In the genomic region with DNA sequence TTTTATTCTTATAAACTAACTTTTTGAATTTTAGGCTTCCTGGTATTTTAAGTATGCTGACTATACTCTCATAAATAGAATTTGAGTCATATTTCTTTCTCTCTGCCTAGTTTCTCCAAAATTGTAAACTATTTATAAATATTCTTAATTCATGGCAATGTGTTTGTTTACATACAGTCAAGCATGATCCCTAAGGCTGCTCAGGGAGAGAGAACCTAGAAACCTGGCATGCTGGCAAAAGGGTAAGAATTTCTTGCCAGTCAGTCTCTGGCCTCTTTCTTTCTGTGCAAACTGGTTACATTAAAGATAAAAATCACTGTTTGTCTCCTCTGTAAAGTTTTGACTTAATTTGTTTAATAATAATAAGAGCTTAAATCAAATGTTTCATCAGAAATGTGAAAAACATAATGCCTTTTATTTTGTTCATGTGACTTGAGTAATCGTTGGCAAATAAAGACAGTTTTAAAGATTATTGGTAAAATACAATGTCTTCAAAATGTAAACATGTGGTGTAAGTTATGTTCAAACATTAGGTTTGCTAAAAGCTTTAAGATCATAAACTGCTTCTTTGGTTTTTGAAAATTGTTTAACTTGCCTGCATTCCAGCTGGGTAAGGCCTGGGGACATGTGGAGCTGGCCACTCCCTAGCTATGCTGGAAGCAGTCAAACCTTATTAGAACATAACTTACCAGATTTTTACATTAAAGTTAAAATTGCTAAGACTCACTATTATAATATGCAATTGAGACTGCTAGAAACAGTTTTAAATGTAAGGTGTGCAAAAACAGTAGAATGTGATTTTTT, we compare ENCODE assay signal across 30 cellular contexts.
"Had no signal": no experiment of that assay in that cellular context is flagged by ENCODE, and none has a peak within 500 bp of the region (broad histone marks: within the 10 kb centered on the region; RNA-seq: fewer than 3 reads in every experiment).

No MANE protein-coding gene starts in this region.

- H3K36me3 Mint-ChIP-seq: activated CD8-positive, alpha-beta memory T cell treated with anti-CD3 and anti-CD28 coated beads, Interleukin-2, amount 10 ng/mL, durations not matched to agents 7 days and 5 days; activated naive CD4-positive, alpha-beta T cell treated with anti-CD3 and anti-CD28 coated beads, Interleukin-2, amount 10 ng/mL, durations not matched to agents 7 days and 5 days; activated naive CD8-positive, alpha-beta T cell; brain had no signal

- H3K4me1 ChIP-seq: SJSA1 had no signal

- H3K4me3 Mint-ChIP-seq: activated CD4-positive, alpha-beta memory T cell treated with anti-CD3 and anti-CD28 coated beads, Interleukin-2, amount 10 ng/mL, durations not matched to agents 7 days and 5 days; activated CD8-positive, alpha-beta memory T cell treated with anti-CD3 and anti-CD28 coated beads, Interleukin-2, amount 10 ng/mL, durations not matched to agents 7 days and 5 days; activated naive CD4-positive, alpha-beta T cell treated with anti-CD3 and anti-CD28 coated beads, Interleukin-2, amount 10 ng/mL, durations not matched to agents 7 days and 5 days; activated naive CD8-positive, alpha-beta T cell; activated naive CD8-positive, alpha-beta T cell treated with anti-CD3 and anti-CD28 coated beads, Interleukin-2, amount 50 U/mL, for 24 hours; brain had no signal

- H3K4me3 ChIP-seq: SJSA1 had no signal

- H3K36me3 ChIP-seq: SJSA1, WERI-Rb-1 had no signal

- H3K27ac ChIP-seq: KMS-11, SJSA1, WERI-Rb-1 had no signal

- H3K27ac Mint-ChIP-seq: activated CD4-positive, alpha-beta memory T cell treated with anti-CD3 and anti-CD28 coated beads, Interleukin-2, amount 10 ng/mL, durations not matched to agents 7 days and 5 days; activated CD8-positive, alpha-beta memory T cell treated with anti-CD3 and anti-CD28 coated beads, Interleukin-2, amount 10 ng/mL, durations not matched to agents 7 days and 5 days; activated naive CD4-positive, alpha-beta T cell treated with anti-CD3 and anti-CD28 coated beads, Interleukin-2, amount 10 ng/mL, durations not matched to agents 7 days and 5 days; activated naive CD8-positive, alpha-beta T cell; activated naive CD8-positive, alpha-beta T cell treated with anti-CD3 and anti-CD28 coated beads, Interleukin-2, amount 50 U/mL, for 24 hours; brain had no signal

- H3K9me3 Mint-ChIP-seq: activated naive CD8-positive, alpha-beta T cell treated with anti-CD3 and anti-CD28 coated beads, Interleukin-2, amount 50 U/mL, for 24 hours had no signal

- H3K27me3 Mint-ChIP-seq: activated CD4-positive, alpha-beta memory T cell treated with anti-CD3 and anti-CD28 coated beads, Interleukin-2, amount 10 ng/mL, durations not matched to agents 7 days and 5 days; activated CD8-positive, alpha-beta memory T cell treated with anti-CD3 and anti-CD28 coated beads, Interleukin-2, amount 10 ng/mL, durations not matched to agents 7 days and 5 days; activated naive CD4-positive, alpha-beta T cell treated with anti-CD3 and anti-CD28 coated beads, Interleukin-2, amount 10 ng/mL, durations not matched to agents 7 days and 5 days; activated naive CD8-positive, alpha-beta T cell; activated naive CD8-positive, alpha-beta T cell treated with anti-CD3 and anti-CD28 coated beads, Interleukin-2, amount 50 U/mL, for 24 hours had no signal

- DNase-seq: activated CD4-positive, alpha-beta memory T cell treated with anti-CD3 and anti-CD28 coated beads, Interleukin-2, amount 10 ng/mL, durations not matched to agents 7 days and 5 days; activated CD4-positive, alpha-beta T cell treated with anti-CD3 and anti-CD28 coated beads for 1 hour; activated CD4-positive, alpha-beta T cell treated with anti-CD3 and anti-CD28 coated beads for 48 hours; activated CD4-positive, CD25-positive, alpha-beta regulatory T cell; activated CD8-positive, alpha-beta memory T cell treated with anti-CD3 and anti-CD28 coated beads for 24 hours; activated CD8-positive, alpha-beta memory T cell treated with anti-CD3 and anti-CD28 coated beads, Interleukin-2, amount 10 ng/mL, durations not matched to agents 7 days and 5 days; activated CD8-positive, alpha-beta memory T cell treated with anti-CD3 and anti-CD28 coated beads, Interleukin-2, amount 50 U/mL, for 48 hours; activated effector memory CD4-positive, alpha-beta T cell treated with Interleukin-2 at 50 U/mL for 16 hours; activated naive CD4-positive, alpha-beta T cell treated with anti-CD3 and anti-CD28 coated beads, Interleukin-2, amount 10 ng/mL, durations not matched to agents 7 days and 5 days; activated naive CD8-positive, alpha-beta T cell treated with anti-CD3 and anti-CD28 coated beads, Interleukin-2, amount 50 U/mL, for 24 hours; activated T-cell treated with anti-CD3 and anti-CD28 coated beads, Interleukin-2, amount 50 U/mL, for 48 hours; anterior cingulate cortex; caudate nucleus; cerebellar nuclear complex; NCI-H1105 treated with DMSO at 0.1 percent for 48 hours; NCI-H1436; NCI-H1694 treated with DMSO at 0.1 percent for 48 hours; NCI-H2029; NCI-H345; NCI-H524 treated with DMSO at 0.1 percent for 48 hours; NCI-H748 treated with DMSO at 0.1 percent for 48 hours; NK-92 treated with Interleukin-12 subunit alpha and Interleukin-12 subunit beta, amount 100 ng/mL, for 24 hours; Right ventricle myocardium superior; SW 1271; T1000; WERI-Rb-1 had no signal

- ATAC-seq: activated CD8-positive, alpha-beta memory T cell treated with anti-CD3 and anti-CD28 coated beads, Interleukin-2, amount 10 ng/mL, durations not matched to agents 7 days and 5 days; activated naive CD8-positive, alpha-beta T cell treated with anti-CD3 and anti-CD28 coated beads, Interleukin-2, amount 50 U/mL, for 24 hours had no signal

- H3K9me3 ChIP-seq: SJSA1 had no signal

- H3K4me2 ChIP-seq: KMS-11 had no signal

- H3K9ac ChIP-seq: KMS-11 had no signal

- H3K4me1 Mint-ChIP-seq: activated CD4-positive, alpha-beta memory T cell treated with anti-CD3 and anti-CD28 coated beads, Interleukin-2, amount 10 ng/mL, durations not matched to agents 7 days and 5 days; activated CD8-positive, alpha-beta memory T cell treated with anti-CD3 and anti-CD28 coated beads, Interleukin-2, amount 10 ng/mL, durations not matched to agents 7 days and 5 days; activated naive CD4-positive, alpha-beta T cell treated with anti-CD3 and anti-CD28 coated beads, Interleukin-2, amount 10 ng/mL, durations not matched to agents 7 days and 5 days; activated naive CD8-positive, alpha-beta T cell treated with anti-CD3 and anti-CD28 coated beads, Interleukin-2, amount 50 U/mL, for 24 hours had no signal

- H3K27me3 ChIP-seq: SJSA1 had no signal
